ENCODE assay signal across 9 cellular contexts in genomic region chr1:185314416-185314815, GRCh38. TPM values are rescaled to one million over a fixed set of nuclear protein-coding genes. Genes with fewer than 3 reads are reported as not detected.
DNase-seq lines count a peak whose midpoint lies in the region; ATAC-seq, FAIRE-seq and TF ChIP-seq lines count a peak whose summit lies in the region.
"Had no signal": no experiment of that assay in that cellular context is flagged by ENCODE, and none has a peak within 500 bp of the region (broad histone marks: within the 10 kb centered on the region; RNA-seq: fewer than 3 reads in every experiment).

No MANE protein-coding gene starts in this region.

- H3K27ac Mint-ChIP-seq in brain = peak overlapping the region; percentile 79 to 97 (median 87)
- H3K27ac Mint-ChIP-seq in mesothelial cell of epicardium = peak overlapping the region; percentile 37

- H3K4me3 Mint-ChIP-seq in brain (peak overlapping the region; percentile 91 to 100 (median 97)), mesothelial cell of epicardium (peak overlapping the region; percentile 92)

- H3K4me1 ChIP-seq in BLaER1 treated with 17β-estradiol and CSF1 and Interleukin-3, amounts not matched to agents 10 nM and 100 nM = peaks cover 40 to 65% (median 54%) of the 10 kb centered on the region in 10 experiments
- peaks cover 32% of the 10 kb centered on the region for H3K4me1 ChIP-seq in HUES6 (ENCODE audit: control insufficient read depth, insufficient read depth, low read length)

- H3K27me3 Mint-ChIP-seq in brain (peaks cover 22% of the 10 kb centered on the region), mesothelial cell of epicardium (ENCODE audit: low read depth) (no peaks in the 10 kb centered on the region)

- H3K36me3 Mint-ChIP-seq in brain = peaks cover 21% of the 10 kb centered on the region
- H3K36me3 Mint-ChIP-seq in mesothelial cell of epicardium = peaks cover 5% of the 10 kb centered on the region

- H3K4me2 ChIP-seq in BLaER1 treated with 17β-estradiol and CSF1 and Interleukin-3, amounts not matched to agents 10 nM and 100 nM = peak overlapping the region; percentile 78 to 96 (median 87)

- H3K9me3 Mint-ChIP-seq in brain = no peaks in the 10 kb centered on the region
- H3K9me3 Mint-ChIP-seq in mesothelial cell of epicardium = no peaks in the 10 kb centered on the region

- ATAC-seq in GM18517 (IDR thresholded peaks at IDR 0.05; ENCODE audit: unreplicated experiment) (no peak), HG03159 (IDR thresholded peaks at IDR 0.05; ENCODE audit: unreplicated experiment) (no peak)

- H3K4me1 Mint-ChIP-seq in brain = peaks cover 82% of the 10 kb centered on the region
- H3K4me1 Mint-ChIP-seq in mesothelial cell of epicardium = peaks cover 63% of the 10 kb centered on the region

- H3K9ac ChIP-seq in BLaER1 treated with 17β-estradiol and CSF1 and Interleukin-3, amounts not matched to agents 10 nM and 100 nM = peak overlapping the region; percentile 95 to 100 (median 98)
- H3K9ac ChIP-seq in HUES6 (ENCODE audit: low read length) = peak overlapping the region; percentile 99

- H3K27ac ChIP-seq in BLaER1 treated with 17β-estradiol and CSF1 and Interleukin-3, amounts not matched to agents 10 nM and 100 nM = peak overlapping the region in 6 of 11 experiments; percentile 95 to 99 (median 97); a peak in 9 of 22 replicates
- H3K27ac ChIP-seq in HUES6 (ENCODE audit: low read depth, low read length) = no peak overlapping the region

- H3K27me3 ChIP-seq in BLaER1 treated with 17β-estradiol and CSF1 and Interleukin-3, amounts not matched to agents 10 nM and 100 nM = no peaks in the 10 kb centered on the region
- H3K27me3 ChIP-seq in HUES6 (ENCODE audit: control insufficient read depth, insufficient read depth, low read length) = no peaks in the 10 kb centered on the region
- H3K27me3 ChIP-seq: tibial nerve had no signal

- H4K20me1 ChIP-seq in BLaER1 treated with 17β-estradiol and CSF1 and Interleukin-3, amounts not matched to agents 10 nM and 100 nM = peaks cover 67 to 76% (median 71%) of the 10 kb centered on the region in 11 experiments

- peaks cover 27 to 56% (median 33%) of the 10 kb centered on the region in 11 experiments for H3K36me3 ChIP-seq in BLaER1 treated with 17β-estradiol and CSF1 and Interleukin-3, amounts not matched to agents 10 nM and 100 nM
- H3K36me3 ChIP-seq in HUES6 (ENCODE audit: control insufficient read depth, insufficient read depth, low read length) = peaks cover 31% of the 10 kb centered on the region

- H3K4me3 ChIP-seq in BLaER1 treated with 17β-estradiol and CSF1 and Interleukin-3, amounts not matched to agents 10 nM and 100 nM = peak overlapping the region; percentile 87 to 100 (median 92)
- H3K4me3 ChIP-seq in HUES6 (ENCODE audit: low read depth, low read length) = peak overlapping the region; percentile 100

- TF ChIP-seq CTCF in brain (conservative IDR thresholded peaks at IDR 0.05) = no peak
- no peak for TF ChIP-seq CTCF in mesothelial cell of epicardium (IDR thresholded peaks at IDR 0.05; ENCODE audit: unreplicated experiment)

- DNase-seq in mesothelial cell of epicardium (ENCODE audit: low spot score in 2 of 2, unreplicated experiment in 2 of 2) (no peak), 8988T (no peak), RCC 7860 (ENCODE audit: low spot score) (no peak)

- FAIRE-seq in RCC 7860 (lab: Jason Lieb, UNC) = no peak

- no peaks in the 10 kb centered on the region for H3K9me3 ChIP-seq in BLaER1 treated with 17β-estradiol and CSF1 and Interleukin-3, amounts not matched to agents 10 nM and 100 nM (replicated peaks in 1 of 11)
- H3K9me3 ChIP-seq in HUES6 (ENCODE audit: control insufficient read depth, insufficient read depth, low read depth, low read length) = no peaks in the 10 kb centered on the region
- H3K9me3 ChIP-seq: tibial nerve had no signal

RNA-seq across cellular contexts. Expression of gene IVNS1ABP, which starts 2.6 kb away (rescaled TPM):
- polyA plus RNA-seq in brain (ENCODE audit: insufficient read depth, low read depth, low replicate concordance) = 74.5 TPM
- total RNA-seq in mesothelial cell of epicardium = 162 to 167 TPM (median 166 TPM) in 3 replicates
